ENCODE assay signal across 12 cellular contexts in the genomic region with DNA sequence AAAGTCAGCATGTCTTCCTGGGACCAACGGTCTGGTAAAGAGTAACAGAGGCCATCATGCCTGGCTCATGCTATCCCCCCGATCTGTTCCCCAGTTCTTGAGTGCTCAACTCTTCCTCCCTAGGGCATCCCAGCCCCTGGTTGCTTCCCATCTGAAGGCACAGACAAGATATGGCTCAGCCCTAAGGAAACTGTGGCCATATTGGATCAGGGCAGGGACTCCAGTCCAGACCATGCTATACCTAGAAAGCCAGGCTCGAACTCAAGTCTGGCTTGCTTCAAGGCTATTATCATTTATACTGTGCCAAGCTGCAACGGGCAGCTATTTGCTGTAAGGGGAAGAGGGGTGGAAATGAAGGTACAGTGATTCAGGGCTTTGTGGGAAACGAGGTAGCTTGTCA. TPM values are rescaled to one million over a fixed set of nuclear protein-coding genes. Genes with fewer than 3 reads are reported as not detected.
DNase-seq lines count a peak whose midpoint lies in the region; ATAC-seq and TF ChIP-seq lines count a peak whose summit lies in the region.
"Had no signal": no experiment of that assay in that cellular context is flagged by ENCODE, and none has a peak within 500 bp of the region (broad histone marks: within the 10 kb centered on the region; RNA-seq: fewer than 3 reads in every experiment).

No MANE protein-coding gene starts in this region.

- no peaks in the 10 kb centered on the region for H3K27me3 ChIP-seq in CD4-positive, CD25-positive, alpha-beta regulatory T cell (ENCODE audit: control insufficient read depth, insufficient read depth, low read length)
- H3K27me3 ChIP-seq in naive thymus-derived CD4-positive, alpha-beta T cell (ENCODE audit: control insufficient read depth in 2 of 2, insufficient read depth in 2 of 2, low read length in 2 of 2) = no peaks in the 10 kb centered on the region
- H3K27me3 ChIP-seq: esophagus muscularis mucosa, thyroid gland had no signal

- POLR2A ChIA-PET in activated CD4-positive, alpha-beta memory T cell treated with anti-CD3 and anti-CD28 coated beads, Interleukin-2, amount 10 ng/mL, durations not matched to agents 7 days and 5 days (lab: Charles Lee) = interaction anchor here (0.7 to 18.0 kb wide), 9 partner anchors 22 to 1100 kb away, joined by 3 to 504 read pairs (median 3); a partner anchor contains a TSS
- POLR2A ChIA-PET in naive thymus-derived CD4-positive, alpha-beta T cell (lab: Charles Lee) = interaction anchor here (0.6 to 14.1 kb wide), 14 partner anchors 7 to 856 kb away, joined by 3 to 319 read pairs (median 6); a partner anchor contains a TSS

- H3K4me3 Mint-ChIP-seq in CD4-positive, CD25-positive, alpha-beta regulatory T cell = peak overlapping the region; percentile 81 to 93 (median 86)
- peak overlapping the region; percentile 81 for H3K4me3 Mint-ChIP-seq in HFFc6
- H3K4me3 Mint-ChIP-seq in activated CD4-positive, alpha-beta memory T cell treated with anti-CD3 and anti-CD28 coated beads, Interleukin-2, amount 10 ng/mL, durations not matched to agents 7 days and 5 days = peak overlapping the region; percentile 90
- H3K4me3 Mint-ChIP-seq in naive thymus-derived CD4-positive, alpha-beta T cell = peak overlapping the region; percentile 76 to 91 (median 86)

- peak overlapping the region; percentile 18 for H3K27ac ChIP-seq in CD4-positive, CD25-positive, alpha-beta regulatory T cell (ENCODE audit: insufficient read depth, low read length, poor library complexity, severe bottlenecking)
- H3K27ac ChIP-seq in naive thymus-derived CD4-positive, alpha-beta T cell (ENCODE audit: low read depth, low read length) = peak overlapping the region; percentile 90

- intact Hi-C loops in naive thymus-derived CD4-positive, alpha-beta T cell (cut with micrococcal nuclease) = loop anchor here in 1 of 2 donors (10.0 kb wide), 2 partner anchors 852 to 1098 kb away; a partner anchor contains a TSS

- H3K36me3 Mint-ChIP-seq in CD4-positive, CD25-positive, alpha-beta regulatory T cell = peaks cover 27% of the 10 kb centered on the region
- H3K36me3 Mint-ChIP-seq in HFFc6 (ENCODE audit: low read depth) = peaks cover 32% of the 10 kb centered on the region
- H3K36me3 Mint-ChIP-seq in activated CD4-positive, alpha-beta memory T cell treated with anti-CD3 and anti-CD28 coated beads, Interleukin-2, amount 10 ng/mL, durations not matched to agents 7 days and 5 days (ENCODE audit: low read depth) = peaks cover 54% of the 10 kb centered on the region
- H3K36me3 Mint-ChIP-seq in naive thymus-derived CD4-positive, alpha-beta T cell = peaks cover 6 to 40% (median 23%) of the 10 kb centered on the region in 5 donors

- H3K4me1 Mint-ChIP-seq in CD4-positive, CD25-positive, alpha-beta regulatory T cell = peaks cover 0 to 55% (median 31%) of the 10 kb centered on the region in 4 donors
- H3K4me1 Mint-ChIP-seq in HFFc6 (ENCODE audit: low read depth) = peaks cover 19% of the 10 kb centered on the region
- peaks cover 41% of the 10 kb centered on the region for H3K4me1 Mint-ChIP-seq in activated CD4-positive, alpha-beta memory T cell treated with anti-CD3 and anti-CD28 coated beads, Interleukin-2, amount 10 ng/mL, durations not matched to agents 7 days and 5 days
- H3K4me1 Mint-ChIP-seq in naive thymus-derived CD4-positive, alpha-beta T cell = peaks cover 46 to 57% (median 52%) of the 10 kb centered on the region in 7 donors

- no peaks in the 10 kb centered on the region for H3K9me3 Mint-ChIP-seq in CD4-positive, CD25-positive, alpha-beta regulatory T cell
- H3K9me3 Mint-ChIP-seq in HFFc6 = no peaks in the 10 kb centered on the region
- no peaks in the 10 kb centered on the region for H3K9me3 Mint-ChIP-seq in activated CD4-positive, alpha-beta memory T cell treated with anti-CD3 and anti-CD28 coated beads, Interleukin-2, amount 10 ng/mL, durations not matched to agents 7 days and 5 days
- peaks cover 0 to 8% (median 0%) of the 10 kb centered on the region in 11 donors for H3K9me3 Mint-ChIP-seq in naive thymus-derived CD4-positive, alpha-beta T cell

- no peak for TF ChIP-seq CTCF in HFFc6 (IDR thresholded peaks at IDR 0.05)

- no peaks in the 10 kb centered on the region for H3K9me3 ChIP-seq in CD4-positive, CD25-positive, alpha-beta regulatory T cell (ENCODE audit: control insufficient read depth in 2 of 2, low read length in 2 of 2)
- no peaks in the 10 kb centered on the region for H3K9me3 ChIP-seq in naive thymus-derived CD4-positive, alpha-beta T cell (ENCODE audit: control insufficient read depth in 2 of 3, low read length in 3 of 3)
- H3K9me3 ChIP-seq: esophagus muscularis mucosa, thyroid gland had no signal

- peak overlapping the region; percentile 0 to 91 (median 90) for H3K27ac Mint-ChIP-seq in CD4-positive, CD25-positive, alpha-beta regulatory T cell
- peak overlapping the region; percentile 27 for H3K27ac Mint-ChIP-seq in HFFc6
- H3K27ac Mint-ChIP-seq in activated CD4-positive, alpha-beta memory T cell treated with anti-CD3 and anti-CD28 coated beads, Interleukin-2, amount 10 ng/mL, durations not matched to agents 7 days and 5 days = peak overlapping the region; percentile 81
- H3K27ac Mint-ChIP-seq in naive thymus-derived CD4-positive, alpha-beta T cell = peak overlapping the region; percentile 87 to 99 (median 97)

- peak overlapping the region; percentile 70 for H3K4me3 ChIP-seq in CD4-positive, CD25-positive, alpha-beta regulatory T cell (ENCODE audit: low read depth, low read length)
- peak overlapping the region; percentile 68 for H3K4me3 ChIP-seq in naive thymus-derived CD4-positive, alpha-beta T cell (ENCODE audit: low read length)
- H3K4me3 ChIP-seq: esophagus muscularis mucosa, thyroid gland had no signal

- H3K4me1 ChIP-seq in CD4-positive, CD25-positive, alpha-beta regulatory T cell (ENCODE audit: control insufficient read depth, insufficient read depth, low read length, poor library complexity, severe bottlenecking) = peaks cover 44% of the 10 kb centered on the region
- H3K4me1 ChIP-seq in naive thymus-derived CD4-positive, alpha-beta T cell (ENCODE audit: control insufficient read depth in 2 of 2, insufficient read depth in 2 of 2, low read length in 2 of 2) = peaks cover 38 to 49% of the 10 kb centered on the region in 2 donors

- no peak for ATAC-seq in CD4-positive, CD25-positive, alpha-beta regulatory T cell (ENCODE audit: low read depth in 2 of 2)
- no peak for ATAC-seq in naive thymus-derived CD4-positive, alpha-beta T cell
- ATAC-seq in HG02759 (IDR thresholded peaks at IDR 0.05; ENCODE audit: unreplicated experiment) (no peak), GM18870 (IDR thresholded peaks at IDR 0.05; ENCODE audit: unreplicated experiment) (no peak)

- peaks cover 30% of the 10 kb centered on the region for H3K36me3 ChIP-seq in CD4-positive, CD25-positive, alpha-beta regulatory T cell (ENCODE audit: control insufficient read depth, insufficient read depth, low read length)
- peaks cover 5 to 54% (median 23%) of the 10 kb centered on the region in 3 experiments for H3K36me3 ChIP-seq in naive thymus-derived CD4-positive, alpha-beta T cell (ENCODE audit: control insufficient read depth in 2 of 3, insufficient read depth in 3 of 3, low read length in 3 of 3)

- CTCF ChIA-PET in activated CD4-positive, alpha-beta memory T cell treated with anti-CD3 and anti-CD28 coated beads, Interleukin-2, amount 10 ng/mL, durations not matched to agents 7 days and 5 days (lab: Charles Lee) = interaction anchor here (0.9 to 3.8 kb wide), 6 partner anchors 9 to 129 kb away, joined by 4 to 31 read pairs (median 4); a partner anchor contains a TSS
- CTCF ChIA-PET in naive thymus-derived CD4-positive, alpha-beta T cell (lab: Charles Lee) = interaction anchor here (0.8 to 1.8 kb wide), 7 partner anchors 16 to 114 kb away, joined by 3 to 8 read pairs (median 4); a partner anchor contains a TSS

- no peak for DNase-seq in CD4-positive, CD25-positive, alpha-beta regulatory T cell
- DNase-seq in HFFc6 = no peak
- DNase-seq in activated CD4-positive, alpha-beta memory T cell treated with anti-CD3 and anti-CD28 coated beads, Interleukin-2, amount 10 ng/mL, durations not matched to agents 7 days and 5 days = no peak
- no peak for DNase-seq in naive thymus-derived CD4-positive, alpha-beta T cell
- no peak for DNase-seq in DMS79 (lab: John Stamatoyannopoulos, UW)
- DNase-seq in putamen (ENCODE audit: low spot score) = no peak
- DNase-seq: aorta, NCI-H1105, thyroid gland had no signal

- H3K27me3 Mint-ChIP-seq in CD4-positive, CD25-positive, alpha-beta regulatory T cell = peaks cover 2% of the 10 kb centered on the region
- H3K27me3 Mint-ChIP-seq in HFFc6 (ENCODE audit: insufficient read depth) = peaks cover 7% of the 10 kb centered on the region
- no peaks in the 10 kb centered on the region for H3K27me3 Mint-ChIP-seq in activated CD4-positive, alpha-beta memory T cell treated with anti-CD3 and anti-CD28 coated beads, Interleukin-2, amount 10 ng/mL, durations not matched to agents 7 days and 5 days
- no peaks in the 10 kb centered on the region for H3K27me3 Mint-ChIP-seq in naive thymus-derived CD4-positive, alpha-beta T cell

RNA-seq across cellular contexts. Expression of a gene that starts 2.8 kb away (rescaled TPM):
- total RNA-seq in CD4-positive, CD25-positive, alpha-beta regulatory T cell = 104 TPM
- 10 to 100 TPM; 22.3 to 28.5 (median 26.5) TPM for polyA plus RNA-seq in CD4-positive, CD25-positive, alpha-beta regulatory T cell
- total RNA-seq in HFFc6 (2021; fragmentation: NEBNext Ultra II Directional; extraction: Animal tissue kit (Norgen Biotek cat#: 25700)) = 10 to 100 TPM; 58.6 to 69.1 (median 65.6) TPM
- total RNA-seq in activated CD4-positive, alpha-beta memory T cell treated with anti-CD3 and anti-CD28 coated beads, Interleukin-2, amount 10 ng/mL, durations not matched to agents 7 days and 5 days = 100 to 1,000 TPM; 107 to 110 TPM
- total RNA-seq in naive thymus-derived CD4-positive, alpha-beta T cell = 100 to 1,000 TPM; 126 to 303 (median 175) TPM
- 10 to 100 TPM; 49.0 to 84.7 TPM for polyA plus RNA-seq in naive thymus-derived CD4-positive, alpha-beta T cell

RNA-seq across cellular contexts. Expression of a gene that starts 17.0 kb away (rescaled TPM):
- 103 TPM for total RNA-seq in CD4-positive, CD25-positive, alpha-beta regulatory T cell
- 10 to 100 TPM; 10.3 to 16.1 (median 12.6) TPM for polyA plus RNA-seq in CD4-positive, CD25-positive, alpha-beta regulatory T cell
- total RNA-seq in HFFc6 (2021; fragmentation: NEBNext Ultra II Directional; extraction: Animal tissue kit (Norgen Biotek cat#: 25700)) = 10 to 100 TPM; 61.1 to 72.2 (median 68.4) TPM
- total RNA-seq in activated CD4-positive, alpha-beta memory T cell treated with anti-CD3 and anti-CD28 coated beads, Interleukin-2, amount 10 ng/mL, durations not matched to agents 7 days and 5 days = 100 to 1,000 TPM; 106 to 107 TPM
- 100 to 1,000 TPM in 4 of 5 experiments, 10 to 100 TPM in 1; 93.5 to 130 (median 124) TPM for total RNA-seq in naive thymus-derived CD4-positive, alpha-beta T cell
- 10 to 100 TPM; 10.5 to 18.1 TPM for polyA plus RNA-seq in naive thymus-derived CD4-positive, alpha-beta T cell

RNA-seq across cellular contexts. Expression of a gene that starts 29.9 kb away (rescaled TPM):
- 67.7 TPM for total RNA-seq in CD4-positive, CD25-positive, alpha-beta regulatory T cell
- polyA plus RNA-seq in CD4-positive, CD25-positive, alpha-beta regulatory T cell = 10 to 100 TPM; 31.7 to 43.7 (median 34.5) TPM
- 10 to 100 TPM; 29.8 to 37.7 (median 34.0) TPM for total RNA-seq in HFFc6 (2021; fragmentation: NEBNext Ultra II Directional; extraction: Animal tissue kit (Norgen Biotek cat#: 25700))
- total RNA-seq in activated CD4-positive, alpha-beta memory T cell treated with anti-CD3 and anti-CD28 coated beads, Interleukin-2, amount 10 ng/mL, durations not matched to agents 7 days and 5 days = 10 to 100 TPM; 42.2 to 42.7 TPM
- total RNA-seq in naive thymus-derived CD4-positive, alpha-beta T cell = 10 to 100 TPM; 34.9 to 56.0 (median 41.6) TPM
- 10 to 100 TPM; 21.8 to 24.4 TPM for polyA plus RNA-seq in naive thymus-derived CD4-positive, alpha-beta T cell

RNA-seq across cellular contexts. Expression of a gene that starts 46.2 kb away (rescaled TPM):
- total RNA-seq in CD4-positive, CD25-positive, alpha-beta regulatory T cell = not detected
- polyA plus RNA-seq in CD4-positive, CD25-positive, alpha-beta regulatory T cell = under 1 TPM in 2 of 4 donors, not detected in 2; 0.09 to 0.16 TPM
- total RNA-seq in HFFc6 (2021; fragmentation: NEBNext Ultra II Directional; extraction: Animal tissue kit (Norgen Biotek cat#: 25700)) = under 1 TPM in 3 of 6 experiments, not detected in 3; 0.18 to 0.48 (median 0.29) TPM
- under 1 TPM in 1 of 2 experiments, not detected in 1; 0.38 TPM for total RNA-seq in activated CD4-positive, alpha-beta memory T cell treated with anti-CD3 and anti-CD28 coated beads, Interleukin-2, amount 10 ng/mL, durations not matched to agents 7 days and 5 days
- total RNA-seq in naive thymus-derived CD4-positive, alpha-beta T cell = under 1 TPM in 1 of 5 experiments, not detected in 4; 0.34 TPM
- under 1 TPM in 1 of 2 donors, not detected in 1; 0.08 TPM for polyA plus RNA-seq in naive thymus-derived CD4-positive, alpha-beta T cell

RNA-seq across cellular contexts. Expression of a gene that starts 51.3 kb away (rescaled TPM):
- total RNA-seq in CD4-positive, CD25-positive, alpha-beta regulatory T cell = not detected
- polyA plus RNA-seq in CD4-positive, CD25-positive, alpha-beta regulatory T cell = not detected
- not detected for total RNA-seq in HFFc6 (2021; fragmentation: NEBNext Ultra II Directional; extraction: Animal tissue kit (Norgen Biotek cat#: 25700))
- not detected for total RNA-seq in activated CD4-positive, alpha-beta memory T cell treated with anti-CD3 and anti-CD28 coated beads, Interleukin-2, amount 10 ng/mL, durations not matched to agents 7 days and 5 days
- under 1 TPM in 1 of 5 experiments, not detected in 4; 0.15 TPM for total RNA-seq in naive thymus-derived CD4-positive, alpha-beta T cell
- not detected for polyA plus RNA-seq in naive thymus-derived CD4-positive, alpha-beta T cell

Comparison
In these comparisons a context has a peak if more than half of its experiments do, and no peak if none do; other contexts are left out.
1. H3K27ac Mint-ChIP-seq: peak in every context shown above with its lines; median percentile 97 in naive thymus-derived CD4-positive, alpha-beta T cell; 90 in CD4-positive, CD25-positive, alpha-beta regulatory T cell; 81 in activated CD4-positive, alpha-beta memory T cell treated with anti-CD3 and anti-CD28 coated beads, Interleukin-2, amount 10 ng/mL, durations not matched to agents 7 days and 5 days; 27 in HFFc6.